Comparison of ENCODE assay signal across 8 cellular contexts in the genomic region with DNA sequence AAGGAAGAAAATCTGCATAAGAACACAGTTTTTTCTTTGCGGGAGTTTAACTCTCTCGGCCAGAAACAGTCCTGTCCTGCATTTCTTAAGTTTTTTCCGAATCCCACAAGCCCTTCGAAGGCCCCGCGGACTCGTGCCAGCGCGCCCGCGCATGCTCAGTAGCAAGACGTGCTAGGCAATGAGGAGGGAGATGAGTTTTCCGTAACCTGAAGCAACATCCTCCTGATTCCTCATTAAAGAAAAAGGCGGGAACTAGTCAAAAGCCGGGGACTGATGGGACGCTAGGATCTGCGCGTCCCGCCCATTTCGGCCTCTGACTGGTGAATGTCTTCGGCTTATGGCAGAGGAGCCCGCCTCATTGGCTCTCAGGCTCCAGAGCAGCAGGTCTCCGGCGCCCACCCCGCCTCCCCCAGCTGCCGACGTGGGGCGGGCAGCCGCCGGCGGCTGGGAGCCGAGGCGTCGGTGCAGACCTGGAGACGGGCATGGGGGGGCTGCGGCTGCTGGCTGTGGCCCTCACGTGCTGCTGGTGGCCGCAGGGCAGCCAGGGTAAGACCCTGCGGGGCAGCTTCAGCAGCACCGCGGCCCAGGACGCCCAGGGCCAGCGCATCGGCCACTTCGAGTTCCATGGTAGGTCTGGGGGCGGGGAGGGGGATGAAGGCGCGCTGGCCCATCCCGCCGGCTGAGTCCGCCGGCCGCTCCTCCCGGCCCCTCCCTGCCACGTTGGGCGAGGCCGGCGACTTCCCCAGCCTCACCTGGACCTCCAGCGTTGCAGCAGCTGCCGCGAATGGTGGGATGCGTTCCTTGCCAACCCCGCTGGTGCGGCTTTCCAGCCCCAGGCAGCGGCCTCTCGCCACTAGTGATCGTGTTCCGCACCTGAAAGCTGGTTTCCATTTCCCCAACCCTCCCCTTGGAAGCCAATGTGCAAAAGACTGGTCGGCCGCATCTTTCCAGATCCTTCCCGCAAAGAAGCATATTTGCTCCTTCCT. TPM values are rescaled to one million over a fixed set of nuclear protein-coding genes. Genes with fewer than 3 reads are reported as not detected.
DNase-seq lines count a peak whose midpoint lies in the region; ATAC-seq and TF ChIP-seq lines count a peak whose summit lies in the region.

A gene (plus strand): TSS at position 412 of the 986 bp plus-strand sequence. CDS start 71 bp downstream, at position 483.

- H3K27ac ChIP-seq in OCI-LY7 (ENCODE audit: low read depth, low read length, poor library complexity, severe bottlenecking), result peak within 1 kb of the TSS; percentile 35

- TF ChIP-seq CTCF in OCI-LY7 (conservative IDR thresholded peaks at IDR 0.05; ENCODE audit: low read length), result no peak
- no peak for TF ChIP-seq CTCF in epithelial cell of esophagus (IDR thresholded peaks at IDR 0.05; ENCODE audit: insufficient read depth, low read depth, low read length, missing control alignments)

- peak within 1 kb of the TSS; percentile 64; the same call in 1 of the 2 replicates for H2AFZ ChIP-seq in OCI-LY7 (ENCODE audit: low read length)

- no peaks in the 10 kb centered on the region for H3K9me2 ChIP-seq in OCI-LY7 (ENCODE audit: insufficient read depth, low read length)

- DNase-seq in DMS 273 treated with DMSO at 0.1 percent for 48 hours (lab: John Stamatoyannopoulos, UW), result peak; percentile 98
- peak; percentile 59 for DNase-seq in HuH-7 (ENCODE audit: low spot score)
- peak; percentile 95 for DNase-seq in OCI-LY7 (ENCODE audit: low spot score)
- peak; percentile 74 for DNase-seq in activated T-cell treated with anti-CD3 and anti-CD28 coated beads for 4 hours
- peak; percentile 100 for DNase-seq in epithelial cell of esophagus (ENCODE audit: low read depth)
- peak; percentile 93 for DNase-seq in middle frontal gyrus (ENCODE audit: extremely low spot score, low spot score)
- DNase-seq in stimulated activated CD8-positive, alpha-beta memory T cell treated with anti-CD3 and anti-CD28 coated beads, Interleukin-2, amount 100 ng/mL, for 1 hour (ENCODE audit: low read depth in 2 of 2), result peak; percentile 68 to 72

- peak within 1 kb of the TSS; percentile 97 for H3K4me2 ChIP-seq in OCI-LY7 (ENCODE audit: low read length)

- H3K4me3 ChIP-seq in OCI-LY7 (ENCODE audit: low read depth, low read length, poor library complexity, severe bottlenecking), result peak within 1 kb of the TSS; percentile 94
- H3K4me3 ChIP-seq in epithelial cell of esophagus (ENCODE audit: low read length), result peak within 1 kb of the TSS; percentile 78

- no peaks in the 10 kb centered on the region for H4K20me1 ChIP-seq in OCI-LY7 (ENCODE audit: insufficient read depth, low read length)

- no TSS peak for BruUV-seq in OCI-LY7 (replicated peaks; lab: Mats Ljungman, UMichigan)

- CTCF ChIA-PET in OCI-LY7 (lab: Charles Lee; ENCODE audit: unreplicated experiment), result no interaction called here

- intact Hi-C loops in OCI-LY7 (cut with micrococcal nuclease; ENCODE audit: unreplicated experiment), result loop anchor here (5.0 kb wide), 1 partner anchor 54 kb away; no protein-coding TSS in a partner anchor

- H3K79me2 ChIP-seq in OCI-LY7 (ENCODE audit: insufficient read depth, low read depth, low read length), result peaks cover 20% of the 10 kb centered on the region

- peaks cover 15% of the 10 kb centered on the region for H3K36me3 ChIP-seq in OCI-LY7 (ENCODE audit: insufficient read depth, low read length)

- H3K4me1 ChIP-seq in OCI-LY7 (ENCODE audit: insufficient read depth, low read length, poor library complexity, severe bottlenecking), result peaks cover 11% of the 10 kb centered on the region

- POLR2A ChIA-PET in OCI-LY7 (lab: Charles Lee), result no interaction called here

- no peaks in the 10 kb centered on the region for H3K9me3 ChIP-seq in OCI-LY7 (ENCODE audit: low read length)

- peak; percentile 99 for ATAC-seq in GM21526 (IDR thresholded peaks at IDR 0.05; ENCODE audit: low FRiP score, unreplicated experiment)

RNA-seq across cellular contexts. Expression of the gene that starts here (rescaled TPM):
- total RNA-seq in OCI-LY7 (2014; rRNA removed; shearing (Covaris generic)), result 3.7 and 3.9 TPM in 2 replicates
- 4.1 and 4.7 TPM in 2 replicates for total RNA-seq in OCI-LY7 (2022)

Comparison
In these comparisons a context has a peak if more than half of its experiments do, and no peak if none do; other contexts are left out.
1. Peak in every context shown above with its lines: DNase-seq, ATAC-seq, H3K4me3 ChIP-seq and H3K27ac ChIP-seq.